In the genomic region with DNA sequence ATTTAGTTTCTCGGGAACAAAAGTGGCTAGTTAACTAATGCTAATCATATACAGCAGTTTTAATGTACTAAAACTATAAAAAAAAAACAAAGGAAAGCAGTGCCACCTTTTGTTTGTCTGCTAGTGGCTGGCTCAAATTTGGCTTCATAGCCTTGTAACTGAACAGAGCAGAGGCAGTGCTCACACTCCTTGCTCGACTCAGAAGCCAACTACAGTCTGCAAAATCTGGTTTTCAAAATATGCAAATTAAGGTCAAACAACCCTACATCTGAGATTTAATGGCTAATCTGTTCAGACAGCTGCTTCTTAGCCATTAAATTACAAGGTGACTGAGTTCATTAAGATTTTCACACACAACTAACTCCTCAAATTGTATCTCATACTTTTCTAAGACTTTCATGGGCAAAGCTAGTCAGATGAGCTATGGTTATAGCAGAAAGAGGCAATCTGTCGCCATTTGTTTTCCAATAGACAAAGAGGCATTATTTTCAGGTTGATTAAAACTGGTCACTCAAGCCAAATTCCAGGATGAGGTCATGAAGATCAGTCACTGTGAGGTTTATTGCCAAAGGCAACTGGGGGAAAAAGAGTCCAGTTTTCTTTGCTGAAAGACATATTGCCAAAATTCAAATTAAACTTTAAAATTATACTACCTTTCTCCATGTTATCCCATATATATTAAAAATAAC, we compare ENCODE assay signal across 15 cellular contexts. TPM values are rescaled to one million over a fixed set of nuclear protein-coding genes. Genes with fewer than 3 reads are reported as not detected.
DNase-seq lines count a peak whose midpoint lies in the region; ATAC-seq, FAIRE-seq and TF ChIP-seq lines count a peak whose summit lies in the region.
"Had no signal": no experiment of that assay in that cellular context is flagged by ENCODE, and none has a peak within 500 bp of the region (broad histone marks: within the 10 kb centered on the region; RNA-seq: fewer than 3 reads in every experiment).

No MANE protein-coding gene starts in this region.

- no peak overlapping the region for H3K9ac ChIP-seq in HepG2 (ENCODE audit: insufficient read depth, low read depth, low read length)

- CTCF ChIA-PET in HepG2 (lab: Yijun Ruan, JAX; ENCODE audit: low intra/inter-chr PET ratio, low total read pairs): no interaction called here

- POLR2A ChIA-PET in HepG2 (lab: Yijun Ruan, JAX): no interaction called here

- in situ Hi-C loops in HepG2 (cut with HindIII; ENCODE audit: extremely low pct_ligation_motif_present, low pct_unique_long_range_greater_than_20kb): no loop called here

- DNase-seq in DMS53 (lab: John Stamatoyannopoulos, UW) (peak; percentile 6), DMS53 treated with DMSO at 0.1 percent for 48 hours (lab: John Stamatoyannopoulos, UW; ENCODE audit: unreplicated experiment) (no peak), dermis blood vessel endothelial cell (peak; percentile 56), kidney glomerular epithelial cell (lab: John Stamatoyannopoulos, UW) (peak; percentile 8), superior temporal gyrus (ENCODE audit: extremely low spot score) (peak; percentile 82), HepG2 (ENCODE audit: low spot score) (no peak), NCI-H524 treated with DMSO at 0.1 percent for 48 hours (lab: John Stamatoyannopoulos, UW) (no peak)
- DNase-seq: activated naive CD8-positive, alpha-beta T cell treated with anti-CD3 and anti-CD28 coated beads, Interleukin-2, amount 50 U/mL, for 24 hours; effector CD8-positive, alpha-beta T cell; NCI-H1092; right lobe of liver had no signal

- no peaks in the 10 kb centered on the region for H3K79me2 ChIP-seq in HepG2 (ENCODE audit: insufficient read depth, low read length)
- H3K79me2 ChIP-seq: hepatocyte had no signal

- 13% methylated on average over 3 of the region's 3 CpGs for WGBS in HepG2 (ENCODE audit: low lambda C conversion rate)

- intact Hi-C loops in HepG2 (cut with micrococcal nuclease; ENCODE audit: unreplicated experiment): no loop called here

- H3K4me3 ChIP-seq in HepG2 (replicated peaks in 1 of 3; ENCODE audit: insufficient read depth in 1 of 3, low read depth in 2 of 3, low read length in 3 of 3): no peak overlapping the region
- H3K4me3 ChIP-seq: hepatocyte, right lobe of liver, thoracic aorta had no signal

- no peak overlapping the region for H2AFZ ChIP-seq in HepG2 (ENCODE audit: low read length)
- H2AFZ ChIP-seq: hepatocyte had no signal

- ATAC-seq in GM21529 (IDR thresholded peaks at IDR 0.05; ENCODE audit: unreplicated experiment) (no peak), HepG2 (no peak)
- ATAC-seq: activated naive CD8-positive, alpha-beta T cell treated with anti-CD3 and anti-CD28 coated beads, Interleukin-2, amount 50 U/mL, for 24 hours had no signal

- TF ChIP-seq CTCF in HepG2 (CRISPR knock-in tag; IDR thresholded peaks at IDR 0.05): no peak

- BruUV-seq in HepG2 (replicated peaks; lab: Mats Ljungman, UMichigan): no TSS peak

- TF ChIP-seq EP300 in HepG2 (IDR thresholded peaks at IDR 0.05; ENCODE audit: low read depth in 2 of 2, low read length in 2 of 2) (no peak), HepG2 (CRISPR knock-in tag; IDR thresholded peaks at IDR 0.05; ENCODE audit: borderline replicate concordance) (no peak)

- no peaks in the 10 kb centered on the region for H3K36me3 ChIP-seq in HepG2 (replicated peaks in 1 of 2; ENCODE audit: control insufficient read depth in 1 of 2, insufficient read depth in 2 of 2, low read length in 2 of 2)
- H3K36me3 ChIP-seq: right lobe of liver, thoracic aorta had no signal

- H3K9me3 ChIP-seq in HepG2 (ENCODE audit: low read length): no peaks in the 10 kb centered on the region
- H3K9me3 ChIP-seq: right lobe of liver, thoracic aorta had no signal

- no peak overlapping the region for H3K27ac ChIP-seq in HepG2 (ENCODE audit: extremely low read length, insufficient read depth, low read length)
- H3K27ac ChIP-seq: 22Rv1, hepatocyte, right lobe of liver, thoracic aorta had no signal

- H3K27me3 ChIP-seq in HepG2 (ENCODE audit: control insufficient read depth in 1 of 2, insufficient read depth in 2 of 2, low read length in 2 of 2): no peaks in the 10 kb centered on the region; a peak in 1 of 5 replicates
- H3K27me3 ChIP-seq: hepatocyte, right lobe of liver had no signal

- H3K4me1 ChIP-seq in HepG2 (ENCODE audit: insufficient read depth, low read length): no peaks in the 10 kb centered on the region
- H3K4me1 ChIP-seq: right lobe of liver had no signal

- no peak for TF ChIP-seq RAD21 in HepG2 (CRISPR knock-in tag; IDR thresholded peaks at IDR 0.05)

- H4K20me1 ChIP-seq in HepG2 (ENCODE audit: insufficient read depth, low read length): no peaks in the 10 kb centered on the region

- no peak for TF ChIP-seq POLR2A in HepG2 (IDR thresholded peaks at IDR 0.05; ENCODE audit: insufficient read depth in 1 of 2, low read depth in 2 of 2, low read length in 2 of 2)

- H3K4me2 ChIP-seq in HepG2 (ENCODE audit: low read depth, low read length): no peak overlapping the region
- H3K4me2 ChIP-seq: hepatocyte had no signal

- FAIRE-seq in HepG2 (lab: Jason Lieb, UNC): no peak

TF ChIP-seq in HepG2, 621 proteins besides CTCF, POLR2A, EP300 and RAD21 (continues in another document):
- TF ChIP-seq CCDC6 (CRISPR knock-in tag; IDR thresholded peaks at IDR 0.05) (no peak), ZSCAN30 (CRISPR knock-in tag; IDR thresholded peaks at IDR 0.05) (no peak), ZNF317 (CRISPR knock-in tag; IDR thresholded peaks at IDR 0.05) (no peak), ZNF747 (CRISPR knock-in tag; IDR thresholded peaks at IDR 0.05; ENCODE audit: borderline replicate concordance) (no peak), ZNF709 (CRISPR knock-in tag; IDR thresholded peaks at IDR 0.05) (no peak), ZFP62 (CRISPR knock-in tag; IDR thresholded peaks at IDR 0.05) (no peak), ZNF143 (CRISPR knock-in tag; IDR thresholded peaks at IDR 0.05) (no peak)
- TF ChIP-seq, protein P1, sequence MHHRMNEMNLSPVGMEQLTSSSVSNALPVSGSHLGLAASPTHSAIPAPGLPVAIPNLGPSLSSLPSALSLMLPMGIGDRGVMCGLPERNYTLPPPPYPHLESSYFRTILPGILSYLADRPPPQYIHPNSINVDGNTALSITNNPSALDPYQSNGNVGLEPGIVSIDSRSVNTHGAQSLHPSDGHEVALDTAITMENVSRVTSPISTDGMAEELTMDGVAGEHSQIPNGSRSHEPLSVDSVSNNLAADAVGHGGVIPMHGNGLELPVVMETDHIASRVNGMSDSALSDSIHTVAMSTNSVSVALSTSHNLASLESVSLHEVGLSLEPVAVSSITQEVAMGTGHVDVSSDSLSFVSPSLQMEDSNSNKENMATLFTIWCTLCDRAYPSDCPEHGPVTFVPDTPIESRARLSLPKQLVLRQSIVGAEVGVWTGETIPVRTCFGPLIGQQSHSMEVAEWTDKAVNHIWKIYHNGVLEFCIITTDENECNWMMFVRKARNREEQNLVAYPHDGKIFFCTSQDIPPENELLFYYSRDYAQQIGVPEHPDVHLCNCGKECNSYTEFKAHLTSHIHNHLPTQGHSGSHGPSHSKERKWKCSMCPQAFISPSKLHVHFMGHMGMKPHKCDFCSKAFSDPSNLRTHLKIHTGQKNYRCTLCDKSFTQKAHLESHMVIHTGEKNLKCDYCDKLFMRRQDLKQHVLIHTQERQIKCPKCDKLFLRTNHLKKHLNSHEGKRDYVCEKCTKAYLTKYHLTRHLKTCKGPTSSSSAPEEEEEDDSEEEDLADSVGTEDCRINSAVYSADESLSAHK (CRISPR knock-in tag; IDR thresholded peaks at IDR 0.05; ENCODE audit: borderline replicate concordance): no peak
- TF ChIP-seq, protein P2, sequence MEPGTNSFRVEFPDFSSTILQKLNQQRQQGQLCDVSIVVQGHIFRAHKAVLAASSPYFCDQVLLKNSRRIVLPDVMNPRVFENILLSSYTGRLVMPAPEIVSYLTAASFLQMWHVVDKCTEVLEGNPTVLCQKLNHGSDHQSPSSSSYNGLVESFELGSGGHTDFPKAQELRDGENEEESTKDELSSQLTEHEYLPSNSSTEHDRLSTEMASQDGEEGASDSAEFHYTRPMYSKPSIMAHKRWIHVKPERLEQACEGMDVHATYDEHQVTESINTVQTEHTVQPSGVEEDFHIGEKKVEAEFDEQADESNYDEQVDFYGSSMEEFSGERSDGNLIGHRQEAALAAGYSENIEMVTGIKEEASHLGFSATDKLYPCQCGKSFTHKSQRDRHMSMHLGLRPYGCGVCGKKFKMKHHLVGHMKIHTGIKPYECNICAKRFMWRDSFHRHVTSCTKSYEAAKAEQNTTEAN (CRISPR knock-in tag; conservative IDR thresholded peaks at IDR 0.05): no peak

RNA-seq across cellular contexts. Expression of a gene that starts 56.8 kb away (rescaled TPM):
- total RNA-seq in dermis blood vessel endothelial cell (33.5 and 48.5 TPM in 2 replicates), HepG2 (2016; rRNA removed; fragmentation: Illumina TruSeq; extraction: Trizol) (0.07 TPM in 1 of 2 replicates, not detected in the other)
- not detected in 2 replicates for total RNA-seq in HepG2 (2016; cell fraction: cytosol; rRNA removed; fragmentation: Illumina TruSeq; extraction: Trizol; ENCODE audit: low read depth)
- 0.04 and 0.07 TPM in 2 replicates for total RNA-seq in HepG2 (2016; cell fraction: insoluble cytoplasmic fraction; rRNA removed; fragmentation: Illumina TruSeq; extraction: Trizol)
- total RNA-seq in HepG2 (2016; cell fraction: membrane; rRNA removed; fragmentation: Illumina TruSeq; extraction: Trizol): not detected in 2 replicates
- total RNA-seq in HepG2 (2016; cell fraction: nucleus; rRNA removed; fragmentation: Illumina TruSeq; extraction: Trizol): 0.06 and 0.09 TPM in 2 replicates
- polyA plus RNA-seq in HepG2 (2011; rRNA removed): 0.03 TPM in 1 of 2 replicates, not detected in the other
- polyA plus RNA-seq in HepG2 (2011; cell fraction: cytosol; rRNA removed): 0.03 TPM in 1 of 2 replicates, not detected in the other
- 0.02 TPM in 1 of 2 replicates, not detected in the other for polyA plus RNA-seq in HepG2 (2011; cell fraction: nucleus; rRNA removed)
- 0.20 TPM in 1 of 2 replicates, not detected in the other for polyA plus RNA-seq in HepG2 (2012)
- polyA plus RNA-seq in HepG2 (2016; cell fraction: cytosol; fragmentation: Illumina TruSeq; extraction: Trizol; ENCODE audit: low read depth): not detected in 2 replicates
- 0.37 TPM in 1 of 2 replicates, not detected in the other for polyA plus RNA-seq in HepG2 (2016; cell fraction: insoluble cytoplasmic fraction; fragmentation: Illumina TruSeq; extraction: Trizol; ENCODE audit: low read depth)
- polyA plus RNA-seq in HepG2 (2016; cell fraction: membrane; fragmentation: Illumina TruSeq; extraction: Trizol; ENCODE audit: low read depth): not detected in 2 replicates
- 0.19 and 0.21 TPM in 2 replicates for polyA plus RNA-seq in HepG2 (2016; cell fraction: nucleus; fragmentation: Illumina TruSeq; extraction: Trizol; ENCODE audit: insufficient read depth, low read depth)
- polyA minus RNA-seq in HepG2 (2011; rRNA and poly(A)+ RNA removed; ENCODE audit: low replicate concordance): 10.3 TPM in 1 of 2 replicates, not detected in the other
- not detected in 2 replicates for polyA minus RNA-seq in HepG2 (2011; cell fraction: cytosol; rRNA and poly(A)+ RNA removed)
- polyA minus RNA-seq in HepG2 (2011; cell fraction: nucleus; rRNA and poly(A)+ RNA removed): 0.12 and 0.52 TPM in 2 replicates

Comparison
In these comparisons a context has a peak if more than half of its experiments do, and no peak if none do; other contexts are left out.
1. DNase-seq: peak in DMS53 (single experiment), dermis blood vessel endothelial cell (single experiment), kidney glomerular epithelial cell (single experiment) and superior temporal gyrus (single experiment); none in DMS53 treated with DMSO at 0.1 percent for 48 hours (single experiment), HepG2 (single experiment) and NCI-H524 treated with DMSO at 0.1 percent for 48 hours (single experiment).
2. RNA of a gene that starts 56.8 kb away (total RNA-seq): 33.5 to 48.5 TPM in dermis blood vessel endothelial cell; 0.04 to 0.09 TPM in HepG2; every median in the first group is over 10 times any median in the second.